ENCODE assay signal across 1 cellular context in genomic region chr5:142295084-142295758, GRCh38.
TF ChIP-seq lines count a peak whose summit lies in the region.

No MANE protein-coding gene starts in this region.

TF ChIP-seq in SK-N-SH, 30 proteins besides CTCF, POLR2A, EP300 and RAD21 (continued from another document):
- no peak for TF ChIP-seq CHD2 (IDR thresholded peaks at IDR 0.05; ENCODE audit: low read length, partially characterized antibody)
